In genomic region chr12:68824597-68825250, GRCh38 we compare ENCODE assay signal across 18 cellular contexts.
"Had no signal": no experiment of that assay in that cellular context is flagged by ENCODE, and none has a peak within 500 bp of the region (broad histone marks: within the 10 kb centered on the region; RNA-seq: fewer than 3 reads in every experiment).

No MANE protein-coding gene starts in this region.

- H3K27ac Mint-ChIP-seq: nephron had no signal

- H3K27ac ChIP-seq: colonic mucosa, esophagus squamous epithelium, left lung, transverse colon had no signal

- H3K4me1 ChIP-seq: colonic mucosa had no signal

- H3K4me3 ChIP-seq: colonic mucosa, esophagus squamous epithelium, left lung, transverse colon had no signal

- H3K27me3 Mint-ChIP-seq: activated CD8-positive, alpha-beta memory T cell treated with anti-CD3 and anti-CD28 coated beads, Interleukin-2, amount 10 ng/mL, durations not matched to agents 7 days and 5 days had no signal

- ATAC-seq: activated CD4-positive, CD25-positive, alpha-beta regulatory T cell treated with anti-CD3 and anti-CD28 coated beads, Interleukin-2, amount 50 U/mL, for 24 hours; activated CD8-positive, alpha-beta memory T cell treated with anti-CD3 and anti-CD28 coated beads, Interleukin-2, amount 10 ng/mL, durations not matched to agents 7 days and 5 days; activated T-cell treated with anti-CD3 and anti-CD28 coated beads, Interleukin-2, amount 50 U/mL, for 4 hours; left lung had no signal

- H3K9me3 ChIP-seq: colonic mucosa, esophagus squamous epithelium, left lung, transverse colon had no signal

- H3K9me3 Mint-ChIP-seq: activated T-cell treated with anti-CD3 and anti-CD28 coated beads, Interleukin-2, amount 50 U/mL, for 4 hours; nephron had no signal

- DNase-seq: activated CD4-positive, alpha-beta T cell treated with anti-CD3 and anti-CD28 coated beads, Interleukin-2, amount 50 U/mL, for 4 hours; activated CD8-positive, alpha-beta memory T cell treated with anti-CD3 and anti-CD28 coated beads, Interleukin-2, amount 10 ng/mL, durations not matched to agents 7 days and 5 days; activated T-cell treated with anti-CD3 and anti-CD28 coated beads, Interleukin-2, amount 50 U/mL, for 4 hours; caudate nucleus; colonic mucosa; esophagus squamous epithelium; hippocampal formation; kidney; left lung; nucleus accumbens; posterior cingulate gyrus; retina; stimulated activated CD4-positive, alpha-beta T cell treated with anti-CD3 and anti-CD28 coated beads, Interleukin-15, amount 100 ng/mL, for 24 hours; stimulated activated CD4-positive, alpha-beta T cell treated with anti-CD3 and anti-CD28 coated beads, Interleukin-4, amount 100 ng/mL, for 1 hour; stimulated activated naive CD4-positive, alpha-beta T cell; transverse colon had no signal

- H3K4me1 Mint-ChIP-seq: nephron had no signal

- H3K4me3 Mint-ChIP-seq: activated CD8-positive, alpha-beta memory T cell treated with anti-CD3 and anti-CD28 coated beads, Interleukin-2, amount 10 ng/mL, durations not matched to agents 7 days and 5 days; nephron had no signal

- H3K27me3 ChIP-seq: colonic mucosa, esophagus squamous epithelium, left lung, transverse colon had no signal
